ENCODE assay signal across 18 cellular contexts in genomic region chr22:45832180-45832579, GRCh38.
DNase-seq lines count a peak whose midpoint lies in the region; ATAC-seq and TF ChIP-seq lines count a peak whose summit lies in the region.
"Had no signal": no experiment of that assay in that cellular context is flagged by ENCODE, and none has a peak within 500 bp of the region (broad histone marks: within the 10 kb centered on the region; RNA-seq: fewer than 3 reads in every experiment).

No MANE protein-coding gene starts in this region.

- no peak overlapping the region for H2BK120ac ChIP-seq in H9 (ENCODE audit: low read depth, low read length, poor library complexity, severe bottlenecking)

- no peaks in the 10 kb centered on the region for H3K23me2 ChIP-seq in H9 (ENCODE audit: insufficient read length, low read depth, low read length, poor library complexity, severe bottlenecking)

- no peak overlapping the region for H3K4me3 ChIP-seq in astrocyte of the spinal cord (ENCODE audit: low read depth, low read length)
- H3K4me3 ChIP-seq: colonic mucosa, gastrocnemius medialis, spleen had no signal

- no peak overlapping the region for H3K14ac ChIP-seq in H9 (ENCODE audit: insufficient read depth, low read length)

- no peak overlapping the region for H3K23ac ChIP-seq in H9 (ENCODE audit: insufficient read length, low read depth, low read length)

- no peak overlapping the region for H3K18ac ChIP-seq in H9 (ENCODE audit: insufficient read length, low read depth, low read length)

- peaks cover 2% of the 10 kb centered on the region; the same call in 1 of the 2 replicates for H3K27me3 Mint-ChIP-seq in H9 (ENCODE audit: low read depth)
- H3K27me3 Mint-ChIP-seq: activated naive CD4-positive, alpha-beta T cell treated with anti-CD3 and anti-CD28 coated beads, Interleukin-2, amount 10 ng/mL, durations not matched to agents 7 days and 5 days; CD4-positive, CD25-positive, alpha-beta regulatory T cell had no signal

- no peak overlapping the region for H2BK5ac ChIP-seq in H9 (ENCODE audit: insufficient read length, low read length)

- H2BK15ac ChIP-seq in H9 (ENCODE audit: low read depth, low read length) = no peak overlapping the region

- H3K9me3 Mint-ChIP-seq in H9 = no peaks in the 10 kb centered on the region; a peak in 1 of 5 replicates
- H3K9me3 Mint-ChIP-seq: activated naive CD4-positive, alpha-beta T cell treated with anti-CD3 and anti-CD28 coated beads, Interleukin-2, amount 10 ng/mL, durations not matched to agents 7 days and 5 days; CD4-positive, CD25-positive, alpha-beta regulatory T cell had no signal

- H3K4me1 ChIP-seq in H9 (ENCODE audit: insufficient read depth, low read length) = no peaks in the 10 kb centered on the region
- H3K4me1 ChIP-seq in foreskin keratinocyte = peaks cover 34% of the 10 kb centered on the region
- H3K4me1 ChIP-seq: colonic mucosa, spleen had no signal

- TF ChIP-seq CTCF in 22Rv1 (IDR thresholded peaks at IDR 0.05) (peak; percentile 19), H9 (conservative IDR thresholded peaks at IDR 0.05) (peak; percentile 69), astrocyte of the spinal cord (IDR thresholded peaks at IDR 0.05; ENCODE audit: low read depth, low read length) (peak; percentile 16), foreskin keratinocyte (conservative IDR thresholded peaks at IDR 0.05) (peak; percentile 32)

- no peak for ATAC-seq in foreskin keratinocyte
- ATAC-seq in GM18517 (IDR thresholded peaks at IDR 0.05; ENCODE audit: unreplicated experiment) = no peak
- ATAC-seq in HG03025 (IDR thresholded peaks at IDR 0.05; ENCODE audit: low FRiP score, unreplicated experiment) = no peak
- ATAC-seq: gastrocnemius medialis had no signal

- H3K56ac ChIP-seq in H9 (ENCODE audit: insufficient read length, low read depth, low read length) = no peak overlapping the region

- no peak overlapping the region for H2BK20ac ChIP-seq in H9 (ENCODE audit: low read depth, low read length, poor library complexity, severe bottlenecking)

- H4K20me1 ChIP-seq in H9 (ENCODE audit: control insufficient read depth, insufficient read depth, insufficient read length) = no peaks in the 10 kb centered on the region

- H3K79me2 ChIP-seq in H9 (ENCODE audit: insufficient read depth, low read length) = no peaks in the 10 kb centered on the region

- DNase-seq in H9 (peak; percentile 52), astrocyte of the spinal cord (ENCODE audit: low read depth, low spot score) (no peak), foreskin keratinocyte (peak in 1 of 2 donors; percentile 30), NCI-H2081 treated with DMSO at 0.1 percent for 48 hours (lab: John Stamatoyannopoulos, UW) (no peak)
- DNase-seq in stimulated activated CD4-positive, alpha-beta T cell treated with anti-CD3 and anti-CD28 coated beads, Interleukin-12 subunit alpha, Interleukin-12 subunit beta, amount 100 ng/mL, for 4 hours = no peak
- DNase-seq: activated CD4-positive, alpha-beta T cell treated with anti-CD3 and anti-CD28 coated beads, Interleukin-2, amount 50 U/mL, for 1 hour; activated naive CD4-positive, alpha-beta T cell treated with anti-CD3 and anti-CD28 coated beads, Interleukin-2, amount 10 ng/mL, durations not matched to agents 7 days and 5 days; CD4-positive, CD25-positive, alpha-beta regulatory T cell; colonic mucosa; gastrocnemius medialis; Kasumi-1; NCI-H524; spleen; substantia nigra had no signal

- H3K4ac ChIP-seq in H9 (ENCODE audit: low read depth, low read length) = no peak overlapping the region

- H4K8ac ChIP-seq in H9 (replicated peaks; ENCODE audit: insufficient read length, low read depth, low read length) = no peak overlapping the region

- no peaks in the 10 kb centered on the region for H3K79me1 ChIP-seq in H9 (ENCODE audit: insufficient read depth, low read depth, low read length, poor library complexity, severe bottlenecking)

- peaks cover 11 to 12% of the 10 kb centered on the region in 2 experiments for H3K4me1 Mint-ChIP-seq in H9
- H3K4me1 Mint-ChIP-seq: nephron had no signal

- H3T11ph ChIP-seq in H9 (ENCODE audit: low read length) = no peak overlapping the region

- H4K91ac ChIP-seq in H9 (ENCODE audit: insufficient read length, low read depth, low read length) = no peak overlapping the region

- H3K4me2 ChIP-seq in H9 (ENCODE audit: insufficient read depth, insufficient read length, low read length) = no peak overlapping the region

- H3K4me3 Mint-ChIP-seq in H9 = peak overlapping the region in 1 of 2 experiments; percentile 10; a peak in 1 of 5 replicates
- H3K4me3 Mint-ChIP-seq: activated naive CD4-positive, alpha-beta T cell treated with anti-CD3 and anti-CD28 coated beads, Interleukin-2, amount 10 ng/mL, durations not matched to agents 7 days and 5 days; CD4-positive, CD25-positive, alpha-beta regulatory T cell; nephron had no signal

- H3K36me3 Mint-ChIP-seq in H9 (ENCODE audit: insufficient read depth in 1 of 3, low read depth in 3 of 3) = peaks cover 2 to 5% (median 5%) of the 10 kb centered on the region in 3 experiments; a peak in 3 of 7 replicates
- H3K36me3 Mint-ChIP-seq: activated naive CD4-positive, alpha-beta T cell treated with anti-CD3 and anti-CD28 coated beads, Interleukin-2, amount 10 ng/mL, durations not matched to agents 7 days and 5 days had no signal

- H2AFZ ChIP-seq in H9 (ENCODE audit: low read length) = no peak overlapping the region

- peak overlapping the region in 2 of 3 experiments; percentile 32 to 63; a peak in 4 of 7 replicates for H3K27ac Mint-ChIP-seq in H9
- H3K27ac Mint-ChIP-seq: activated naive CD4-positive, alpha-beta T cell treated with anti-CD3 and anti-CD28 coated beads, Interleukin-2, amount 10 ng/mL, durations not matched to agents 7 days and 5 days; CD4-positive, CD25-positive, alpha-beta regulatory T cell had no signal

- H3K27me3 ChIP-seq in H9 (ENCODE audit: insufficient read depth, low read length) (no peaks in the 10 kb centered on the region), foreskin keratinocyte (no peaks in the 10 kb centered on the region)
- H3K27me3 ChIP-seq: colonic mucosa, gastrocnemius medialis, spleen had no signal

- H3K27ac ChIP-seq in 22Rv1 (no peak overlapping the region), H9 (ENCODE audit: insufficient read length, low read depth, low read length) (no peak overlapping the region), foreskin keratinocyte (no peak overlapping the region)
- H3K27ac ChIP-seq: colonic mucosa, gastrocnemius medialis, spleen had no signal

- H4K5ac ChIP-seq in H9 (ENCODE audit: insufficient read length, low read depth, low read length) = no peak overlapping the region

- in situ Hi-C loops in astrocyte of the spinal cord (cut with HindIII; ENCODE audit: low sequenced_read_pairs) = no loop called here

- no peak overlapping the region for H2AK5ac ChIP-seq in H9 (ENCODE audit: insufficient read length, low read length)

- no CpG with 5 or more reads among the region's 2 CpGs for whole genome bisulfite sequencing in H9 (ENCODE audit: extremely low coverage, insufficient read length, low lambda C conversion rate)

- no peak overlapping the region for H3K9ac ChIP-seq in H9 (ENCODE audit: extremely low read depth, insufficient read length, low read length)

- no peaks in the 10 kb centered on the region for H3K9me3 ChIP-seq in H9 (ENCODE audit: control insufficient read depth, low read depth, low read length)
- H3K9me3 ChIP-seq: colonic mucosa, gastrocnemius medialis, spleen had no signal

- no peak overlapping the region for H2BK12ac ChIP-seq in H9 (ENCODE audit: insufficient read length, low read depth, low read length)

Comparison
In these comparisons a context has a peak if more than half of its experiments do, and no peak if none do; other contexts are left out.
1. CTCF ChIP-seq: peak in every context shown above with its lines; median percentile 69 in H9; 32 in foreskin keratinocyte; 19 in 22Rv1; 16 in astrocyte of the spinal cord.